ENCODE assay signal across 1 cellular context in the genomic region with DNA sequence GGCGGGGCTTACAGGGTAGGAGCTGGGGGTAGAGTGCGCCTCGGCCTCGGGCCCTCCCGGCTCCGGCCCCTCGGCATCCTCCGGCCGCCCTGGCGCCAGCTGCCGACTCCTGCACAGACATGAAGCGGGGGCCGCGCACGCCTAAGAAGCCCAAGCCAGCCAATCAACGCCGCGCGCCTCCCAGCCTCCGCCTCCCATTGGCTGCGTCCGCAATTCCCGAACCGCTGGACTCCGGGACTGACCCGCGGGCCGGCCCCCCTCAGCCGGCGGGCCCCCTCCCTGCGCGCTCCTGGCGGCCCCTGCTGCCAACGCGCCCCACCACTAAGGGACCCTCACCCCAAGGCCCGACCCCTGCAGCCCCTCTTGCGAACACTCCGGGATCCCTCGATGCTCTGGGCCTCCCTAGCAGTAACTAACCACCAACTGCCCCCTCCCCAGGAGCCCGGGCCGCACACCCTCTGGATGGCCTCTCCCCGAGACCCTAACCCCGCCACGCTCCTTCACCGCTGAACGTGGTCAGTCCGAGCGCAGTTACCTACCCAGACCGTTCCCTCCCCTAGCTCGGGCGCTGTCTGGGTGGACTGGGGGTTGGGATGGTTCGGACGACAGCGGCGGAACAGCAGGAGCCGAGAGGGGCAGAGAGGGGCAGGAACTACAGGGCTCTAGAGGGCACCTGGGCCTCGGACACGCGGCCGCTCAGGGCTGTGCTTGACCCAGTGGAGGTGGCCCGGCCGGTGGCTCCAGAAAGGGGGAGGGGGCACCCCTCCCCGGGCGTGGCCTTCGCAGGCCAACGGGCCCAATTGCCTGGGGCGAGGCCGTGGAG.
A peak's percentile ranks its signal among the peaks of the same experiment; 100 is the strongest.
TF ChIP-seq lines count a peak whose summit lies in the region.

No MANE protein-coding gene starts in this region.

TF ChIP-seq in HepG2, 621 proteins besides CTCF, POLR2A, EP300 and RAD21 (continued from another document and continues in another):
- 0 out of 2 replicates have a peak, but pooled peaks have one; percentile 47 for TF ChIP-seq TERF1 (CRISPR knock-in tag; IDR thresholded peaks at IDR 0.05)
- TF ChIP-seq CEBPG (CRISPR knock-in tag; IDR thresholded peaks at IDR 0.05), result no peak
- TF ChIP-seq ZNF687 (CRISPR knock-in tag; IDR thresholded peaks at IDR 0.05), result peak; percentile 93
- TF ChIP-seq ZNF720 (CRISPR knock-in tag; IDR thresholded peaks at IDR 0.05), result no peak
- TF ChIP-seq BCL6 (CRISPR knock-in tag; IDR thresholded peaks at IDR 0.05), result peak; percentile 32; the same call in 1 of the 2 replicates
- no peak for TF ChIP-seq REPIN1 (CRISPR knock-in tag; IDR thresholded peaks at IDR 0.05; ENCODE audit: borderline replicate concordance, low read depth)
- 0 out of 2 replicates have a peak, but pooled peaks have one; percentile 33 for TF ChIP-seq ZBTB38 (CRISPR knock-in tag; IDR thresholded peaks at IDR 0.05)
- peak; percentile 54; the same call in 1 of the 2 replicates for TF ChIP-seq HOXA9 (CRISPR knock-in tag; IDR thresholded peaks at IDR 0.05; ENCODE audit: borderline replicate concordance)
- TF ChIP-seq, protein P1, sequence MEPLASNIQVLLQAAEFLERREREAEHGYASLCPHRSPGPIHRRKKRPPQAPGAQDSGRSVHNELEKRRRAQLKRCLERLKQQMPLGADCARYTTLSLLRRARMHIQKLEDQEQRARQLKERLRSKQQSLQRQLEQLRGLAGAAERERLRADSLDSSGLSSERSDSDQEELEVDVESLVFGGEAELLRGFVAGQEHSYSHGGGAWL (CRISPR knock-in tag; IDR thresholded peaks at IDR 0.05), result peak; percentile 29; the same call in 1 of the 2 replicates
- TF ChIP-seq ZFP90 (CRISPR knock-in tag; IDR thresholded peaks at IDR 0.05; ENCODE audit: borderline replicate concordance), result 0 out of 2 replicates have a peak, but pooled peaks have one; percentile 19
- no peak for TF ChIP-seq ZNF264 (CRISPR knock-in tag; IDR thresholded peaks at IDR 0.05)
- TF ChIP-seq KDM2A (CRISPR knock-in tag; IDR thresholded peaks at IDR 0.05; ENCODE audit: borderline replicate concordance, low read depth), result peak; percentile 25; the same call in 1 of the 2 replicates
- TF ChIP-seq, protein P2, sequence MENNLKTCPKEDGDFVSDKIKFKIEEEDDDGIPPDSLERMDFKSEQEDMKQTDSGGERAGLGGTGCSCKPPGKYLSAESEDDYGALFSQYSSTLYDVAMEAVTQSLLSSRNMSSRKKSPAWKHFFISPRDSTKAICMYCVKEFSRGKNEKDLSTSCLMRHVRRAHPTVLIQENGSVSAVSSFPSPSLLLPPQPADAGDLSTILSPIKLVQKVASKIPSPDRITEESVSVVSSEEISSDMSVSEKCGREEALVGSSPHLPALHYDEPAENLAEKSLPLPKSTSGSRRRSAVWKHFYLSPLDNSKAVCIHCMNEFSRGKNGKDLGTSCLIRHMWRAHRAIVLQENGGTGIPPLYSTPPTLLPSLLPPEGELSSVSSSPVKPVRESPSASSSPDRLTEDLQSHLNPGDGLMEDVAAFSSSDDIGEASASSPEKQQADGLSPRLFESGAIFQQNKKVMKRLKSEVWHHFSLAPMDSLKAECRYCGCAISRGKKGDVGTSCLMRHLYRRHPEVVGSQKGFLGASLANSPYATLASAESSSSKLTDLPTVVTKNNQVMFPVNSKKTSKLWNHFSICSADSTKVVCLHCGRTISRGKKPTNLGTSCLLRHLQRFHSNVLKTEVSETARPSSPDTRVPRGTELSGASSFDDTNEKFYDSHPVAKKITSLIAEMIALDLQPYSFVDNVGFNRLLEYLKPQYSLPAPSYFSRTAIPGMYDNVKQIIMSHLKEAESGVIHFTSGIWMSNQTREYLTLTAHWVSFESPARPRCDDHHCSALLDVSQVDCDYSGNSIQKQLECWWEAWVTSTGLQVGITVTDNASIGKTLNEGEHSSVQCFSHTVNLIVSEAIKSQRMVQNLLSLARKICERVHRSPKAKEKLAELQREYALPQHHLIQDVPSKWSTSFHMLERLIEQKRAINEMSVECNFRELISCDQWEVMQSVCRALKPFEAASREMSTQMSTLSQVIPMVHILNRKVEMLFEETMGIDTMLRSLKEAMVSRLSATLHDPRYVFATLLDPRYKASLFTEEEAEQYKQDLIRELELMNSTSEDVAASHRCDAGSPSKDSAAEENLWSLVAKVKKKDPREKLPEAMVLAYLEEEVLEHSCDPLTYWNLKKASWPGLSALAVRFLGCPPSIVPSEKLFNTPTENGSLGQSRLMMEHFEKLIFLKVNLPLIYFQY (CRISPR knock-in tag; IDR thresholded peaks at IDR 0.05; ENCODE audit: borderline replicate concordance), result peak; percentile 86
- no peak for TF ChIP-seq FOXK1 (CRISPR knock-in tag; IDR thresholded peaks at IDR 0.05; ENCODE audit: borderline replicate concordance, low read depth)
- TF ChIP-seq ZNF326 (CRISPR knock-in tag; IDR thresholded peaks at IDR 0.05; ENCODE audit: borderline replicate concordance), result no peak
- TF ChIP-seq GABPB1 (CRISPR knock-in tag; IDR thresholded peaks at IDR 0.05), result peak; percentile 37; the same call in 1 of the 2 replicates
- no peak for TF ChIP-seq ZBTB40 (IDR thresholded peaks at IDR 0.05)
- TF ChIP-seq ZBTB40 (CRISPR knock-in tag; IDR thresholded peaks at IDR 0.05), result 0 out of 2 replicates have a peak, but pooled peaks have one; percentile 54
- no peak for TF ChIP-seq ZNF660 (CRISPR knock-in tag; IDR thresholded peaks at IDR 0.05; ENCODE audit: borderline replicate concordance, low read depth)
- TF ChIP-seq HDAC2 (CRISPR knock-in tag; IDR thresholded peaks at IDR 0.05), result peak; percentile 27; the same call in 1 of the 2 replicates
- 0 out of 2 replicates have a peak, but pooled peaks have one; percentile 51 for TF ChIP-seq RNF2 (conservative IDR thresholded peaks at IDR 0.05; ENCODE audit: low read depth)
- TF ChIP-seq ZFP41 (CRISPR knock-in tag; IDR thresholded peaks at IDR 0.05; ENCODE audit: borderline replicate concordance), result peak; percentile 12; the same call in 1 of the 2 replicates
- TF ChIP-seq HNF1A (IDR thresholded peaks at IDR 0.05; ENCODE audit: low read depth), result no peak
- peak; percentile 33; the same call in 1 of the 2 replicates for TF ChIP-seq HNF1A (CRISPR knock-in tag; IDR thresholded peaks at IDR 0.05; ENCODE audit: borderline replicate concordance)
- TF ChIP-seq SOX13 (IDR thresholded peaks at IDR 0.05), result no peak
- TF ChIP-seq SOX13 (CRISPR knock-in tag; conservative IDR thresholded peaks at IDR 0.05 in 1 of 2, IDR thresholded peaks at IDR 0.05 in 1 of 2), result no peak
